8 cellular contexts compared by ENCODE assay signal in the genomic region with DNA sequence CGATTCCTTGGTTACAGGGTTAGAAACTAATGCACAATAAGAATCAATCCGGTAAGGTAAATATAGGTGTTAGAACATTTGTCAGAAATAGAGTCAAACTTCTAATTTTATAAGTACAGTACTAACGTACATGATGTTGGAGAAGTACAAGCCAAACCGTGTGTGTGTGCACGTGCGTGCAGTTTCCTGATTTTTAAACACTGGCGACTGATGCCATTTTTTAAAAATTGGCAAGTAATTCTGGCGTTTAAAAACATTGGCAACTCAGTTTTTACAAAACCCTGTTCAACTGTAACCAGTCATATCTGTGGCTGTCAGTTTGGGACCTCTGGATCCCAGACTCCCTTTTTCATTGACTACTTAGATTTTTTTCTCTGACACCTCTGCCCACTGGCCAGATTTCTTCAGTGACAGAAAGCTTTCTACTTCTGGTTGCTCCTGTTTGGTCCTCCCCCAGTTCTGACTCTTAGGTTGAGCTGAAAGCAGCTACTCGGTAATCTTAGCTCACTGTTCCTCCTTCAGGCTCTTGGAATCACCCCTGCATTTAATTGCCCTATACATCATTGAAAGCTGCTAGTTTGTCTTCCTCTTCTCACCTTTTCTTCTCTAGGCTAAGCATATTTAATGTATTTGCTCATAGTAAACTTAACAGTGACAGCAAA. TPM values are rescaled to one million over a fixed set of nuclear protein-coding genes. Genes with fewer than 3 reads are reported as not detected.
DNase-seq lines count a peak whose midpoint lies in the region; ATAC-seq and TF ChIP-seq lines count a peak whose summit lies in the region.

No MANE protein-coding gene starts in this region.

- TF ChIP-seq CTCF in tibial artery (IDR thresholded peaks at IDR 0.05), result no peak

- peak overlapping the region; percentile 90 for H3K4me3 Mint-ChIP-seq in activated naive CD4-positive, alpha-beta T cell treated with anti-CD3 and anti-CD28 coated beads, Interleukin-2, amount 50 U/mL, for 24 hours
- H3K4me3 Mint-ChIP-seq in activated naive CD8-positive, alpha-beta T cell treated with anti-CD3 and anti-CD28 coated beads for 36 hours, result peak overlapping the region; percentile 90

- H3K36me3 Mint-ChIP-seq in activated naive CD4-positive, alpha-beta T cell treated with anti-CD3 and anti-CD28 coated beads, Interleukin-2, amount 50 U/mL, for 24 hours, result peaks cover 22% of the 10 kb centered on the region
- H3K36me3 Mint-ChIP-seq in activated naive CD8-positive, alpha-beta T cell treated with anti-CD3 and anti-CD28 coated beads for 36 hours, result peaks cover 40% of the 10 kb centered on the region

- H3K4me1 ChIP-seq in tibial artery, result peaks cover 0 to 19% (median 12%) of the 10 kb centered on the region in 4 donors

- H3K4me3 ChIP-seq in tibial artery, result peak overlapping the region; percentile 71 to 77

- no peaks in the 10 kb centered on the region for H3K27me3 ChIP-seq in tibial artery

- peak overlapping the region; percentile 97 for H3K27ac Mint-ChIP-seq in activated naive CD4-positive, alpha-beta T cell treated with anti-CD3 and anti-CD28 coated beads, Interleukin-2, amount 50 U/mL, for 24 hours
- H3K27ac Mint-ChIP-seq in activated naive CD8-positive, alpha-beta T cell treated with anti-CD3 and anti-CD28 coated beads for 36 hours, result peak overlapping the region; percentile 94

- DNase-seq in activated naive CD4-positive, alpha-beta T cell treated with anti-CD3 and anti-CD28 coated beads, Interleukin-2, amount 50 U/mL, for 16 hours, result no peak
- DNase-seq in activated naive CD8-positive, alpha-beta T cell treated with anti-CD3 and anti-CD28 coated beads for 36 hours, result no peak
- peak; percentile 13 for DNase-seq in kidney tubule cell (ENCODE audit: low spot score)
- DNase-seq in tibial artery, result peak in 1 of 2 donors; percentile 31
- no peak for DNase-seq in NCI-H526 treated with DMSO at 0.1 percent for 48 hours (lab: John Stamatoyannopoulos, UW)
- DNase-seq in 8988T, result no peak

- H3K4me1 Mint-ChIP-seq in activated naive CD4-positive, alpha-beta T cell treated with anti-CD3 and anti-CD28 coated beads, Interleukin-2, amount 50 U/mL, for 24 hours, result peaks cover 50% of the 10 kb centered on the region
- H3K4me1 Mint-ChIP-seq in activated naive CD8-positive, alpha-beta T cell treated with anti-CD3 and anti-CD28 coated beads for 36 hours, result peaks cover 26% of the 10 kb centered on the region

- H3K9me3 ChIP-seq in tibial artery, result no peaks in the 10 kb centered on the region

- peak overlapping the region; percentile 77 to 84 for H3K27ac ChIP-seq in tibial artery

- H3K9me3 Mint-ChIP-seq in activated naive CD4-positive, alpha-beta T cell treated with anti-CD3 and anti-CD28 coated beads, Interleukin-2, amount 50 U/mL, for 24 hours, result peaks cover 5% of the 10 kb centered on the region
- peaks cover 8% of the 10 kb centered on the region for H3K9me3 Mint-ChIP-seq in activated naive CD8-positive, alpha-beta T cell treated with anti-CD3 and anti-CD28 coated beads for 36 hours

- ATAC-seq in GM21529 (IDR thresholded peaks at IDR 0.05; ENCODE audit: unreplicated experiment), result no peak

- H3K36me3 ChIP-seq in tibial artery, result peaks cover 0 to 7% (median 6%) of the 10 kb centered on the region in 3 donors

- H3K27me3 Mint-ChIP-seq in activated naive CD4-positive, alpha-beta T cell treated with anti-CD3 and anti-CD28 coated beads, Interleukin-2, amount 50 U/mL, for 24 hours, result no peaks in the 10 kb centered on the region
- no peaks in the 10 kb centered on the region for H3K27me3 Mint-ChIP-seq in activated naive CD8-positive, alpha-beta T cell treated with anti-CD3 and anti-CD28 coated beads for 36 hours

- intact Hi-C loops in tibial artery (cut with DNase I; ENCODE audit: low total_unique reads), result loop anchor here (10.0 kb wide), 2 partner anchors 138 to 382 kb away; no protein-coding TSS in a partner anchor

RNA-seq across cellular contexts. Expression of a gene that starts 0.8 kb away (rescaled TPM):
- 10 to 100 TPM; 25.1 to 28.2 TPM for total RNA-seq in activated naive CD8-positive, alpha-beta T cell treated with anti-CD3 and anti-CD28 coated beads for 36 hours
